8 cellular contexts compared by ENCODE assay signal in the genomic region with DNA sequence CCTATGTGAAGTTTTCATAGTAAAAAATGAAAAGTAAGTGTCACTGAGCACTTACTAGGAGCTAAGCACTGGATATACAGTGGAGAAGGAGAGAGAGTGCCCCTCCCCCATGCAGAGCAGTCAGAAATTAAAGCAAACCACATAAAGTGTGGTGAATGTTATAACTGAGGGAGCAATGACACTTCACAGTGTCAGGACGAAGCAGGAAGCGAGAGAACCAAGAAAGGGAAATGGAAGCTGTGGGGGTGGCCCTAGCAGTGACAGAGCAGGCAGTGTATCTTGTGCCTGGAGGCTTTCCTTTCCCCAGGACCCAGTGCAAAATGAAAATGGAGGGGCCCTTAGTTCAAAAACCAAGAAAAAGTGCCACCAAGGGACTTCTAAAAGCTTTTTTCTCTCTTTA. TPM values are rescaled to one million over a fixed set of nuclear protein-coding genes. Genes with fewer than 3 reads are reported as not detected.
DNase-seq lines count a peak whose midpoint lies in the region; ATAC-seq, FAIRE-seq and TF ChIP-seq lines count a peak whose summit lies in the region.

No MANE protein-coding gene starts in this region.

- BruUV-seq in A673 (replicated peaks; lab: Mats Ljungman, UMichigan): no TSS peak

- intact Hi-C loops in A673 (cut with micrococcal nuclease; ENCODE audit: unreplicated experiment): no loop called here

- CTCF ChIA-PET in A673 (lab: Charles Lee): interaction anchor here (1.0 kb wide), 1 partner anchor 550 kb away, joined by 3 read pairs; no protein-coding TSS in a partner anchor

- POLR2A ChIA-PET in A673 (lab: Charles Lee; ENCODE audit: low non-redundant PET): no interaction called here

- no peaks in the 10 kb centered on the region for H3K4me1 ChIP-seq in A673 (ENCODE audit: insufficient read depth, low read length, poor library complexity, severe bottlenecking)

- no peaks in the 10 kb centered on the region for H3K9me3 ChIP-seq in A673 (ENCODE audit: low read depth, low read length, poor library complexity, severe bottlenecking)

- FAIRE-seq in urothelium cell line (lab: Jason Lieb, UNC): no peak

- no peak overlapping the region for H3K4me3 ChIP-seq in A673 (ENCODE audit: low read depth, low read length, poor library complexity, severe bottlenecking)
- no peak overlapping the region for H3K4me3 ChIP-seq in H7 (ENCODE audit: insufficient read depth, low read depth, low read length)

- TF ChIP-seq CTCF in A673 (conservative IDR thresholded peaks at IDR 0.05; ENCODE audit: low read depth, low read length): no peak

- no peak overlapping the region for H3K27ac ChIP-seq in A673 (ENCODE audit: low read depth, low read length, poor library complexity, severe bottlenecking)

- ATAC-seq in HG02678 (IDR thresholded peaks at IDR 0.05; ENCODE audit: unreplicated experiment) (peak; percentile 82), GM18519 (IDR thresholded peaks at IDR 0.05; ENCODE audit: low FRiP score, unreplicated experiment) (no peak)

- DNase-seq in A673 (ENCODE audit: low spot score) (peak; percentile 31), iPS-NIHi11 (ENCODE audit: low spot score) (peak; percentile 33), urothelium cell line (ENCODE audit: low spot score) (no peak), NCI-H2081 (lab: John Stamatoyannopoulos, UW) (no peak), H7 (no peak)
- DNase-seq in activated CD4-positive, alpha-beta T cell treated with anti-CD3 and anti-CD28 coated beads for 1 hour: peak; percentile 27

- no peaks in the 10 kb centered on the region for H3K36me3 ChIP-seq in A673 (ENCODE audit: insufficient read depth, low read length, poor library complexity, severe bottlenecking)
- H3K36me3 ChIP-seq in H7 (replicated peaks; ENCODE audit: control insufficient read depth, insufficient read depth, low read length): no peaks in the 10 kb centered on the region

- H3K27me3 ChIP-seq in A673 (replicated peaks; ENCODE audit: insufficient read depth, low read depth, low read length, poor library complexity): no peaks in the 10 kb centered on the region
- no peaks in the 10 kb centered on the region for H3K27me3 ChIP-seq in H7 (ENCODE audit: control insufficient read depth, insufficient read depth, low read length)

RNA-seq across cellular contexts. Expression of gene RCAN3, which starts 21.5 kb away (rescaled TPM):
- total RNA-seq in A673 (2021): 7.4 and 9.1 TPM in 2 replicates
- 29.3 and 31.7 TPM in 2 replicates for total RNA-seq in H7 (2014; rRNA removed; shearing (Covaris generic))

Comparison
In these comparisons a context has a peak if more than half of its experiments do, and no peak if none do; other contexts are left out.
1. DNase-seq: peak in A673 (single experiment), activated CD4-positive, alpha-beta T cell treated with anti-CD3 and anti-CD28 coated beads for 1 hour (single experiment) and iPS-NIHi11 (single experiment); none in urothelium cell line (single experiment), NCI-H2081 (0 of 2) and H7 (single experiment).